Comparison of ENCODE assay signal across 37 cellular contexts in the genomic region with DNA sequence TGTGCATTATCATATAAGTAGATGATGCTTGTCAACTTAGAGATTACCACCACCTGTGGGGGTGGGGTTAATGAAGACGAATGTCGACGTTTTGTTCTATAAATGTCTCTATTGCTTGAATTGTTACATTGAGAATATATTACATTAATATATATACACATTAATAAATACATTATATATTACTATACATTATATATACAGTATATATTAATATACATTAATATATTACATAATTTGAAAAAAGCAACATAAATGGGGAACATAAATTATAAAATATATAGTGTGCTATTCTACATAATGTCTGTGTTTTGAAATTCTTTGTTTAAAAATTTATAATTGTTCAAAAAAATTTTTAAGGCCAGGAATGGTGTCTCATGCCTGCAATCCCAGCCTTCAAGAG.
"Had no signal": no experiment of that assay in that cellular context is flagged by ENCODE, and none has a peak within 500 bp of the region (broad histone marks: within the 10 kb centered on the region; RNA-seq: fewer than 3 reads in every experiment).

No MANE protein-coding gene starts in this region.

- FAIRE-seq: astrocyte, TTC549 had no signal

- DNase-seq: activated CD4-positive, alpha-beta memory T cell treated with anti-CD3 and anti-CD28 coated beads, Interleukin-2, amount 10 ng/mL, durations not matched to agents 7 days and 5 days; activated CD4-positive, alpha-beta T cell treated with anti-CD3 and anti-CD28 coated beads for 1 hour; activated CD4-positive, alpha-beta T cell treated with anti-CD3 and anti-CD28 coated beads for 36 hours; activated CD4-positive, alpha-beta T cell treated with anti-CD3 and anti-CD28 coated beads for 48 hours; activated CD4-positive, alpha-beta T cell treated with anti-CD3 and anti-CD28 coated beads, Interleukin-2, amount 10 ng/mL, durations not matched to agents 7 days and 5 days; activated CD4-positive, alpha-beta T cell treated with anti-CD3 and anti-CD28 coated beads, Interleukin-2, amount 50 U/mL, for 48 hours; activated CD4-positive, CD25-positive, alpha-beta regulatory T cell; activated CD8-positive, alpha-beta memory T cell treated with anti-CD3 and anti-CD28 coated beads for 24 hours; activated CD8-positive, alpha-beta memory T cell treated with anti-CD3 and anti-CD28 coated beads, Interleukin-2, amount 10 ng/mL, durations not matched to agents 7 days and 5 days; activated CD8-positive, alpha-beta memory T cell treated with anti-CD3 and anti-CD28 coated beads, Interleukin-2, amount 50 U/mL, for 48 hours; activated CD8-positive, alpha-beta T cell treated with anti-CD3 and anti-CD28 coated beads, Interleukin-2, amount 10 ng/mL, durations not matched to agents 7 days and 5 days; activated effector memory CD4-positive, alpha-beta T cell treated with anti-CD3 and anti-CD28 coated beads, Interleukin-2, amount 50 U/mL, for 16 hours; activated gamma-delta T cell treated with Interleukin-2 at 50 U/mL for 16 hours; activated naive CD4-positive, alpha-beta T cell; activated naive CD4-positive, alpha-beta T cell treated with anti-CD3 and anti-CD28 coated beads for 36 hours; activated naive CD4-positive, alpha-beta T cell treated with anti-CD3 and anti-CD28 coated beads, Interleukin-2, amount 50 U/mL, for 16 hours; activated naive CD8-positive, alpha-beta T cell treated with anti-CD3 and anti-CD28 coated beads for 36 hours; activated T-cell treated with anti-CD3 and anti-CD28 coated beads, Interleukin-2, amount 50 U/mL, for 24 hours; activated T-cell treated with anti-CD3 and anti-CD28 coated beads, Interleukin-2, amount 50 U/mL, for 72 hours; adrenal gland; amniotic stem cell; aorta; body of pancreas; brain microvascular endothelial cell; central memory CD4-positive, alpha-beta T cell; T-helper 1 cell; T-helper 2 cell; T-helper 9 cell had no signal

- H3K36me3 Mint-ChIP-seq: activated CD8-positive, alpha-beta memory T cell treated with anti-CD3 and anti-CD28 coated beads, Interleukin-2, amount 10 ng/mL, durations not matched to agents 7 days and 5 days; activated naive CD4-positive, alpha-beta T cell treated with anti-CD3 and anti-CD28 coated beads, Interleukin-2, amount 50 U/mL, for 72 hours; activated naive CD8-positive, alpha-beta T cell treated with anti-CD3 and anti-CD28 coated beads for 36 hours had no signal

- H3K9me3 ChIP-seq: adrenal gland, body of pancreas, breast epithelium had no signal

- H3K9me3 Mint-ChIP-seq: activated CD4-positive, alpha-beta memory T cell treated with anti-CD3 and anti-CD28 coated beads, Interleukin-2, amount 10 ng/mL, durations not matched to agents 7 days and 5 days; activated CD4-positive, alpha-beta T cell treated with anti-CD3 and anti-CD28 coated beads, Interleukin-2, amount 10 ng/mL, durations not matched to agents 7 days and 5 days; activated naive CD4-positive, alpha-beta T cell treated with anti-CD3 and anti-CD28 coated beads for 36 hours; activated naive CD4-positive, alpha-beta T cell treated with anti-CD3 and anti-CD28 coated beads, Interleukin-2, amount 50 U/mL, for 72 hours; activated naive CD8-positive, alpha-beta T cell treated with anti-CD3 and anti-CD28 coated beads for 36 hours; activated T-cell treated with anti-CD3 and anti-CD28 coated beads, Interleukin-2, amount 50 U/mL, for 24 hours; activated T-cell treated with anti-CD3 and anti-CD28 coated beads, Interleukin-2, amount 50 U/mL, for 72 hours; activated T-helper 1 cell treated with anti-CD3 and anti-CD28 coated beads, Interleukin-12 subunit alpha, Interleukin-12 subunit beta, Interleukin-2, Interleukin-4 antibody, amounts not matched to agents 30 ng/mL and 10 ng/mL and 1 ng/mL, durations not matched to agents 14 hours and 24 hours and 36 hours; activated T-helper 17 cell treated with anti-CD3 and anti-CD28 coated beads, Interleukin-2, amount 50 U/mL, for 72 hours; T-helper 1 cell treated with Interleukin-12 subunit alpha and Interleukin-12 subunit beta and Interleukin-4 antibody, amounts not matched to agents 30 μg/mL and 1 μg/mL, for 36 hours; T-helper 2 cell treated with Interferon-gamma antibody and Interleukin-4, amounts not matched to agents 5 μg/mL and 100 μg/mL, for 36 hours had no signal

- H3K4me3 Mint-ChIP-seq: activated CD4-positive, alpha-beta memory T cell treated with anti-CD3 and anti-CD28 coated beads, Interleukin-2, amount 10 ng/mL, durations not matched to agents 7 days and 5 days; activated CD4-positive, alpha-beta T cell treated with anti-CD3 and anti-CD28 coated beads for 36 hours; activated CD4-positive, alpha-beta T cell treated with anti-CD3 and anti-CD28 coated beads, Interleukin-2, amount 10 ng/mL, durations not matched to agents 7 days and 5 days; activated CD8-positive, alpha-beta memory T cell treated with anti-CD3 and anti-CD28 coated beads, Interleukin-2, amount 10 ng/mL, durations not matched to agents 7 days and 5 days; activated CD8-positive, alpha-beta T cell treated with anti-CD3 and anti-CD28 coated beads, Interleukin-2, amount 10 ng/mL, durations not matched to agents 7 days and 5 days; activated naive CD4-positive, alpha-beta T cell treated with anti-CD3 and anti-CD28 coated beads for 36 hours; activated naive CD8-positive, alpha-beta T cell treated with anti-CD3 and anti-CD28 coated beads for 36 hours; activated T-cell treated with anti-CD3 and anti-CD28 coated beads, Interleukin-2, amount 50 U/mL, for 24 hours; activated T-cell treated with anti-CD3 and anti-CD28 coated beads, Interleukin-2, amount 50 U/mL, for 72 hours; activated T-helper 1 cell treated with anti-CD3 and anti-CD28 coated beads, Interleukin-12 subunit alpha, Interleukin-12 subunit beta, Interleukin-2, Interleukin-4 antibody, amounts not matched to agents 30 ng/mL and 10 ng/mL and 1 ng/mL, durations not matched to agents 14 hours and 24 hours and 36 hours; activated T-helper 17 cell treated with anti-CD3 and anti-CD28 coated beads, Interleukin-2, amount 50 U/mL, for 72 hours; T-helper 1 cell treated with Interleukin-12 subunit alpha and Interleukin-12 subunit beta and Interleukin-4 antibody, amounts not matched to agents 30 μg/mL and 1 μg/mL, for 36 hours; T-helper 2 cell treated with Interferon-gamma antibody and Interleukin-4, amounts not matched to agents 5 μg/mL and 100 μg/mL, for 36 hours had no signal

- H3K27ac ChIP-seq: adrenal gland, body of pancreas, brain microvascular endothelial cell, breast epithelium, VCaP had no signal

- H3K27me3 ChIP-seq: adrenal gland, body of pancreas, brain microvascular endothelial cell, breast epithelium had no signal

- H3K27me3 Mint-ChIP-seq: activated CD4-positive, alpha-beta memory T cell treated with anti-CD3 and anti-CD28 coated beads, Interleukin-2, amount 10 ng/mL, durations not matched to agents 7 days and 5 days; activated CD4-positive, alpha-beta T cell treated with anti-CD3 and anti-CD28 coated beads for 36 hours; activated CD4-positive, alpha-beta T cell treated with anti-CD3 and anti-CD28 coated beads, Interleukin-2, amount 10 ng/mL, durations not matched to agents 7 days and 5 days; activated naive CD8-positive, alpha-beta T cell treated with anti-CD3 and anti-CD28 coated beads for 36 hours; activated T-cell treated with anti-CD3 and anti-CD28 coated beads, Interleukin-2, amount 50 U/mL, for 24 hours; activated T-helper 17 cell treated with anti-CD3 and anti-CD28 coated beads, Interleukin-2, amount 50 U/mL, for 72 hours had no signal

- H3K27ac Mint-ChIP-seq: activated CD4-positive, alpha-beta memory T cell treated with anti-CD3 and anti-CD28 coated beads, Interleukin-2, amount 10 ng/mL, durations not matched to agents 7 days and 5 days; activated CD4-positive, alpha-beta T cell treated with anti-CD3 and anti-CD28 coated beads for 36 hours; activated CD4-positive, alpha-beta T cell treated with anti-CD3 and anti-CD28 coated beads, Interleukin-2, amount 10 ng/mL, durations not matched to agents 7 days and 5 days; activated CD8-positive, alpha-beta memory T cell treated with anti-CD3 and anti-CD28 coated beads, Interleukin-2, amount 10 ng/mL, durations not matched to agents 7 days and 5 days; activated CD8-positive, alpha-beta T cell treated with anti-CD3 and anti-CD28 coated beads, Interleukin-2, amount 10 ng/mL, durations not matched to agents 7 days and 5 days; activated naive CD4-positive, alpha-beta T cell treated with anti-CD3 and anti-CD28 coated beads for 36 hours; activated naive CD4-positive, alpha-beta T cell treated with anti-CD3 and anti-CD28 coated beads, Interleukin-2, amount 50 U/mL, for 72 hours; activated naive CD8-positive, alpha-beta T cell treated with anti-CD3 and anti-CD28 coated beads for 36 hours; activated T-cell treated with anti-CD3 and anti-CD28 coated beads, Interleukin-2, amount 50 U/mL, for 24 hours; activated T-cell treated with anti-CD3 and anti-CD28 coated beads, Interleukin-2, amount 50 U/mL, for 72 hours; activated T-helper 1 cell treated with anti-CD3 and anti-CD28 coated beads, Interleukin-12 subunit alpha, Interleukin-12 subunit beta, Interleukin-2, Interleukin-4 antibody, amounts not matched to agents 30 ng/mL and 10 ng/mL and 1 ng/mL, durations not matched to agents 14 hours and 24 hours and 36 hours; activated T-helper 17 cell treated with anti-CD3 and anti-CD28 coated beads, Interleukin-2, amount 50 U/mL, for 72 hours; T-helper 1 cell treated with Interleukin-12 subunit alpha and Interleukin-12 subunit beta and Interleukin-4 antibody, amounts not matched to agents 30 μg/mL and 1 μg/mL, for 36 hours; T-helper 2 cell treated with Interferon-gamma antibody and Interleukin-4, amounts not matched to agents 5 μg/mL and 100 μg/mL, for 36 hours had no signal

- H3K4me1 ChIP-seq: adrenal gland, body of pancreas, breast epithelium had no signal
